Comparison of ENCODE assay signal across 8 cellular contexts in the genomic region with DNA sequence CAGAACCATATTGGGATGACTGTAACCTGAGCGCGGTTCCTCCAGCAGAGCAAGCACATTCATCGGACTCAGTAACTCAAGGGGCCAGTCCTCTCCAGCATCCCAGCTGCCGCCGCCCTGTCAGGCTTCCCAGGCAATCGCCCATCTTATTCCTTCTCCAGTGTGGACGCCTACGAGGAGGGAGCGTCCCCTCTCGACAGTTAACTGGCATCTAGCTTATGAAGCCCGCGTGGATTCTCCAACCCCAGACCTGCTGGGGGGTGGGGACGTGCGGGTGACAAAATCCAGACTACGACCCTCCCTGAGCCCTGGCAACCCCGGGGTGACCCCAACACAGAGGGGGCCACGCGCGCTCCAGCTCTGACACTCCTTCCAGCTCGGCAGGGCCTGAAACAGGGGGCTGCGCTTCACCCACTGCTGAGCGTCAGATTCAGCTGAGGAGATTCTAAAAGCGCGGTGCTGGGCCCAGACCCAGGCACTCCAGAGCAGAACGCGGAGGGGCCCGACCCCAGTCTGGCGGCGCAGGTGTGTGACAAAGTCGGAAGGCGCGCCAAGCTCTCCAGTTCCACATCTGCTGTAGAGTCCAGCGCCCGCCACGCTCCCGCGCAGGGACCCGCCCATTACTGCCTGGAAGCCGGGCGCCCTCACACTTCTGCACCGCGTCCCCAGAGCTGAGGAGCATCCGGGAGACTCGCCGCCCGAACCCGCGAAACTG. TPM values are rescaled to one million over a fixed set of nuclear protein-coding genes. Genes with fewer than 3 reads are reported as not detected.
A peak's percentile ranks its signal among the peaks of the same experiment; 100 is the strongest.
DNase-seq lines count a peak whose midpoint lies in the region; ATAC-seq and TF ChIP-seq lines count a peak whose summit lies in the region.

No MANE protein-coding gene starts in this region.

- ATAC-seq in GM19372 (IDR thresholded peaks at IDR 0.05; ENCODE audit: low read depth, unreplicated experiment) (peak; percentile 50), HG03439 (IDR thresholded peaks at IDR 0.05; ENCODE audit: unreplicated experiment) (peak; percentile 60)
- peak; percentile 86 for ATAC-seq in activated CD8-positive, alpha-beta T cell treated with anti-CD3 and anti-CD28 coated beads, Interleukin-2, amount 10 ng/mL, durations not matched to agents 7 days and 5 days

- H3K27me3 Mint-ChIP-seq in activated CD8-positive, alpha-beta T cell treated with anti-CD3 and anti-CD28 coated beads, Interleukin-2, amount 10 ng/mL, durations not matched to agents 7 days and 5 days (ENCODE audit: low read depth), result no peaks in the 10 kb centered on the region
- no peaks in the 10 kb centered on the region for H3K27me3 Mint-ChIP-seq in nephron (ENCODE audit: low read depth)

- TF ChIP-seq CTCF in foreskin fibroblast (IDR thresholded peaks at IDR 0.05; ENCODE audit: low read depth, low read length), result peak; percentile 10
- TF ChIP-seq CTCF in nephron (IDR thresholded peaks at IDR 0.05; ENCODE audit: unreplicated experiment in 3 of 3), result no peak
- peak in 1 of 3 experiments; percentile 17 for TF ChIP-seq CTCF in vagina (IDR thresholded peaks at IDR 0.05)

- intact Hi-C loops in vagina (cut with DNase I), result no loop called here

- peaks cover 11% of the 10 kb centered on the region for H3K36me3 Mint-ChIP-seq in activated CD8-positive, alpha-beta T cell treated with anti-CD3 and anti-CD28 coated beads, Interleukin-2, amount 10 ng/mL, durations not matched to agents 7 days and 5 days (ENCODE audit: low read depth)
- no peaks in the 10 kb centered on the region for H3K36me3 Mint-ChIP-seq in nephron (ENCODE audit: low read depth)

- H3K9me3 ChIP-seq in vagina, result no peaks in the 10 kb centered on the region

- peaks cover 28% of the 10 kb centered on the region for H3K4me1 Mint-ChIP-seq in activated CD8-positive, alpha-beta T cell treated with anti-CD3 and anti-CD28 coated beads, Interleukin-2, amount 10 ng/mL, durations not matched to agents 7 days and 5 days (ENCODE audit: low read depth)
- peaks cover 7% of the 10 kb centered on the region for H3K4me1 Mint-ChIP-seq in nephron

- H3K4me3 ChIP-seq in foreskin fibroblast (ENCODE audit: low read depth in 1 of 2, low read length in 2 of 2) (peak overlapping the region; percentile 76 to 93), vagina (peak overlapping the region; percentile 80 to 93)

- H3K9me3 Mint-ChIP-seq in activated CD8-positive, alpha-beta T cell treated with anti-CD3 and anti-CD28 coated beads, Interleukin-2, amount 10 ng/mL, durations not matched to agents 7 days and 5 days (ENCODE audit: insufficient read depth), result no peaks in the 10 kb centered on the region
- H3K9me3 Mint-ChIP-seq in nephron, result peaks cover 3% of the 10 kb centered on the region

- H3K36me3 ChIP-seq in vagina, result no peaks in the 10 kb centered on the region

- peak overlapping the region; percentile 92 for H3K27ac Mint-ChIP-seq in activated CD8-positive, alpha-beta T cell treated with anti-CD3 and anti-CD28 coated beads, Interleukin-2, amount 10 ng/mL, durations not matched to agents 7 days and 5 days
- H3K27ac Mint-ChIP-seq in nephron, result peak overlapping the region; percentile 86 to 98 (median 93)

- peak overlapping the region; percentile 90 for H3K27ac ChIP-seq in vagina

- CTCF ChIA-PET in activated CD8-positive, alpha-beta T cell treated with anti-CD3 and anti-CD28 coated beads, Interleukin-2, amount 10 ng/mL, durations not matched to agents 7 days and 5 days (lab: Charles Lee), result interaction anchor here (1.0 to 2.5 kb wide), 8 partner anchors 35 to 299 kb away, joined by 3 to 10 read pairs (median 4); no protein-coding TSS in a partner anchor

- H3K4me1 ChIP-seq in vagina, result peaks cover 15% of the 10 kb centered on the region

- TF ChIP-seq POLR2A in vagina (IDR thresholded peaks at IDR 0.05), result no peak

- H3K4me3 Mint-ChIP-seq in activated CD8-positive, alpha-beta T cell treated with anti-CD3 and anti-CD28 coated beads, Interleukin-2, amount 10 ng/mL, durations not matched to agents 7 days and 5 days, result peak overlapping the region; percentile 92
- H3K4me3 Mint-ChIP-seq in nephron, result peak overlapping the region; percentile 83 to 86 (median 85)

- POLR2A ChIA-PET in activated CD8-positive, alpha-beta T cell treated with anti-CD3 and anti-CD28 coated beads, Interleukin-2, amount 10 ng/mL, durations not matched to agents 7 days and 5 days (lab: Charles Lee), result interaction anchor here (0.7 to 2.2 kb wide), 11 partner anchors 50 to 860 kb away, joined by 3 to 20 read pairs (median 4); a partner anchor contains a TSS

- peak; percentile 69 for DNase-seq in DMS53 treated with DMSO at 0.1 percent for 48 hours (lab: John Stamatoyannopoulos, UW; ENCODE audit: unreplicated experiment)
- DNase-seq in NCI-H345 (lab: John Stamatoyannopoulos, UW), result peak; percentile 63
- DNase-seq in activated CD8-positive, alpha-beta T cell treated with anti-CD3 and anti-CD28 coated beads, Interleukin-2, amount 10 ng/mL, durations not matched to agents 7 days and 5 days, result no peak
- DNase-seq in foreskin fibroblast, result peak; percentile 35 to 74
- DNase-seq in vagina (ENCODE audit: extremely low spot score in 2 of 2), result peak in 1 of 2 donors; percentile 89

- H3K27me3 ChIP-seq in vagina, result no peaks in the 10 kb centered on the region

RNA-seq across cellular contexts. Expression of a gene that starts 43.9 kb away (rescaled TPM):
- under 1 TPM in 1 of 2 experiments, not detected in 1; 0.16 TPM for total RNA-seq in activated CD8-positive, alpha-beta T cell treated with anti-CD3 and anti-CD28 coated beads, Interleukin-2, amount 10 ng/mL, durations not matched to agents 7 days and 5 days
- total RNA-seq in vagina, result 2.2 TPM

RNA-seq across cellular contexts. Expression of a gene that starts 50.1 kb away (rescaled TPM):
- 100 to 1,000 TPM; 231 to 238 TPM for total RNA-seq in activated CD8-positive, alpha-beta T cell treated with anti-CD3 and anti-CD28 coated beads, Interleukin-2, amount 10 ng/mL, durations not matched to agents 7 days and 5 days
- total RNA-seq in vagina, result 40.3 TPM
